Comparison of ENCODE assay signal across 16 cellular contexts in the genomic region with DNA sequence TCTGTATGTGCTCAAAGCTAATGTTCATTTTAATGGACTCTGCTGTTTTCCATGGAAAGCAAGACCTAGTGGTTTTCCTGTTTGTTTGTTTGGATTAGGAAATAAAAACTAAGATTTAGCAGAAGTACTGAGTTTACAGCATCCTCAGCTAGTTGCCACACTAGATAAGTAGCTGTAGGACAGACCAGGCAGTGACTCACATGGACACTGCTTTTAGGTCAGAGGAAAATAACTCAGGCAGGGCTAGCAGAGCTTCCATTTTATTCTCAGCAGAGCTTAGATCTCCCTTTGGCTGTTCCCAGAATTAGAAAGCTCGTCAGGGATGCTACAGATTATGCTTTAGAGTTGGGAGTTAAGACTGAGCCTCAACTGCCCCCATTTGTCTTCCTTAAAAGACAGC.
A peak's percentile ranks its signal among the peaks of the same experiment; 100 is the strongest.
DNase-seq lines count a peak whose midpoint lies in the region; ATAC-seq and TF ChIP-seq lines count a peak whose summit lies in the region.
"Had no signal": no experiment of that assay in that cellular context is flagged by ENCODE, and none has a peak within 500 bp of the region (broad histone marks: within the 10 kb centered on the region; RNA-seq: fewer than 3 reads in every experiment).

No MANE protein-coding gene starts in this region.

- H3K4me3 ChIP-seq in fibroblast of mammary gland (ENCODE audit: control insufficient read depth, low read depth, low read length) (no peak overlapping the region), mesenchymal stem cell (ENCODE audit: insufficient read depth in 1 of 2, low read depth in 1 of 2, low read length in 2 of 2) (no peak overlapping the region), uterus (no peak overlapping the region), BE2C (ENCODE audit: low read depth, low read length) (no peak overlapping the region), Karpas-422 (ENCODE audit: low read length) (no peak overlapping the region)
- H3K4me3 ChIP-seq: A549, HAP-1, K562 had no signal

- no peak overlapping the region for H4K91ac ChIP-seq in mesenchymal stem cell (ENCODE audit: low read length)

- DNase-seq in M059J (ENCODE audit: low read depth) (peak; percentile 53), fibroblast of mammary gland (ENCODE audit: low read depth) (peak; percentile 2), mesenchymal stem cell (peak; percentile 10), uterus (no peak), BE2C (no peak), Karpas-422 (no peak)
- no peak for DNase-seq in activated CD4-positive, alpha-beta T cell treated with anti-CD3 and anti-CD28 coated beads for 36 hours
- DNase-seq: CD4-positive, CD25-positive, alpha-beta regulatory T cell; DMS53; GOT3; HFFc6 had no signal

- H3K4me2 ChIP-seq in mesenchymal stem cell (ENCODE audit: low read length, poor library complexity, severe bottlenecking) (no peak overlapping the region), Karpas-422 (ENCODE audit: low read depth, low read length, poor library complexity, severe bottlenecking) (no peak overlapping the region)
- H3K4me2 ChIP-seq: A549 had no signal

- no peak overlapping the region for H3K4ac ChIP-seq in mesenchymal stem cell (ENCODE audit: low read depth in 1 of 2, low read length in 2 of 2)

- no peaks in the 10 kb centered on the region for H3K36me3 ChIP-seq in mesenchymal stem cell (ENCODE audit: control insufficient read depth in 1 of 2, insufficient read depth in 2 of 2, low read depth in 1 of 2, low read length in 2 of 2)
- no peaks in the 10 kb centered on the region for H3K36me3 ChIP-seq in uterus
- no peaks in the 10 kb centered on the region for H3K36me3 ChIP-seq in BE2C
- H3K36me3 ChIP-seq in Karpas-422 (ENCODE audit: insufficient read depth, low read length) = no peaks in the 10 kb centered on the region
- H3K36me3 ChIP-seq: HAP-1 had no signal

- H3K27ac ChIP-seq in mesenchymal stem cell (ENCODE audit: low read length, poor library complexity, severe bottlenecking) (no peak overlapping the region), uterus (peak overlapping the region; percentile 6 to 59), Karpas-422 (ENCODE audit: low read length) (no peak overlapping the region)
- H3K27ac ChIP-seq: A549, HL-60 had no signal

- H2AK5ac ChIP-seq in mesenchymal stem cell (ENCODE audit: low read length, severe bottlenecking) = no peak overlapping the region

- CTCF ChIA-PET in activated CD4-positive, alpha-beta T cell treated with anti-CD3 and anti-CD28 coated beads for 36 hours (lab: Charles Lee) = no interaction called here

- no peak overlapping the region for H3K4me3 Mint-ChIP-seq in activated CD4-positive, alpha-beta T cell treated with anti-CD3 and anti-CD28 coated beads for 36 hours
- H3K4me3 Mint-ChIP-seq: CD4-positive, CD25-positive, alpha-beta regulatory T cell; HFFc6 had no signal

- H3K9ac ChIP-seq in mesenchymal stem cell (ENCODE audit: low read length) = peak overlapping the region; percentile 55
- H3K9ac ChIP-seq in Karpas-422 (ENCODE audit: low read length) = no peak overlapping the region

- no peak overlapping the region for H3K23ac ChIP-seq in mesenchymal stem cell (ENCODE audit: low read length in 2 of 2)

- H3K36me3 Mint-ChIP-seq in activated CD4-positive, alpha-beta T cell treated with anti-CD3 and anti-CD28 coated beads for 36 hours (ENCODE audit: low read depth) = no peaks in the 10 kb centered on the region
- H3K36me3 Mint-ChIP-seq: CD4-positive, CD25-positive, alpha-beta regulatory T cell had no signal

- TF ChIP-seq CTCF in fibroblast of mammary gland (conservative IDR thresholded peaks at IDR 0.05; ENCODE audit: control insufficient read depth, insufficient read depth, low read depth, low read length) (no peak), uterus (IDR thresholded peaks at IDR 0.05) (no peak), BE2C (IDR thresholded peaks at IDR 0.05; ENCODE audit: low read depth, low read length) (no peak)

- H3K9me3 Mint-ChIP-seq in activated CD4-positive, alpha-beta T cell treated with anti-CD3 and anti-CD28 coated beads for 36 hours (ENCODE audit: low read depth) = peaks cover 3% of the 10 kb centered on the region
- H3K9me3 Mint-ChIP-seq: HFFc6 had no signal

- no peak overlapping the region for H2AFZ ChIP-seq in mesenchymal stem cell (ENCODE audit: low read depth, low read length)
- H2AFZ ChIP-seq in Karpas-422 (ENCODE audit: low read length) = no peak overlapping the region

- H3K9me3 ChIP-seq in mesenchymal stem cell (ENCODE audit: control insufficient read depth, low read length) (no peaks in the 10 kb centered on the region), uterus (no peaks in the 10 kb centered on the region), BE2C (no peaks in the 10 kb centered on the region), Karpas-422 (ENCODE audit: low read length) (no peaks in the 10 kb centered on the region)
- H3K9me3 ChIP-seq: A549, HAP-1 had no signal

- H2BK5ac ChIP-seq in mesenchymal stem cell (ENCODE audit: low read depth, low read length, poor library complexity, severe bottlenecking) = no peak overlapping the region

- H3K27ac Mint-ChIP-seq in activated CD4-positive, alpha-beta T cell treated with anti-CD3 and anti-CD28 coated beads for 36 hours = no peak overlapping the region
- H3K27ac Mint-ChIP-seq: CD4-positive, CD25-positive, alpha-beta regulatory T cell; HFFc6 had no signal

- H3K4me1 Mint-ChIP-seq in activated CD4-positive, alpha-beta T cell treated with anti-CD3 and anti-CD28 coated beads for 36 hours = no peaks in the 10 kb centered on the region
- H3K4me1 Mint-ChIP-seq: CD4-positive, CD25-positive, alpha-beta regulatory T cell had no signal

- H2BK120ac ChIP-seq in mesenchymal stem cell (ENCODE audit: low read depth, low read length) = no peak overlapping the region

- no peak overlapping the region for H3K18ac ChIP-seq in mesenchymal stem cell (ENCODE audit: low read depth in 1 of 2, low read length in 2 of 2)

- H3K4me1 ChIP-seq in mesenchymal stem cell (ENCODE audit: control insufficient read depth, insufficient read depth, low read depth, low read length) (no peaks in the 10 kb centered on the region), uterus (no peaks in the 10 kb centered on the region), BE2C (no peaks in the 10 kb centered on the region), Karpas-422 (ENCODE audit: low read length) (no peaks in the 10 kb centered on the region)
- H3K4me1 ChIP-seq: A549, HAP-1 had no signal

- no peak overlapping the region for H4K8ac ChIP-seq in mesenchymal stem cell (ENCODE audit: low read length)

- no peaks in the 10 kb centered on the region for H3K27me3 Mint-ChIP-seq in activated CD4-positive, alpha-beta T cell treated with anti-CD3 and anti-CD28 coated beads for 36 hours

- TF ChIP-seq POLR2A in uterus (IDR thresholded peaks at IDR 0.05) = no peak

- H3K14ac ChIP-seq in mesenchymal stem cell (ENCODE audit: low read length in 2 of 2) = no peak overlapping the region

- ATAC-seq in activated CD4-positive, alpha-beta T cell treated with anti-CD3 and anti-CD28 coated beads for 36 hours = no peak
- no peak for ATAC-seq in GM18861 (IDR thresholded peaks at IDR 0.05; ENCODE audit: unreplicated experiment)
- ATAC-seq: A549, K562 had no signal

- no peaks in the 10 kb centered on the region for H3K79me2 ChIP-seq in Karpas-422 (ENCODE audit: low read length)

- no peak overlapping the region for H2BK12ac ChIP-seq in mesenchymal stem cell (ENCODE audit: low read length in 2 of 2)

- no peak overlapping the region for H2BK15ac ChIP-seq in mesenchymal stem cell (ENCODE audit: low read depth, poor library complexity, severe bottlenecking)

- no CpG with 5 or more reads among the region's 1 CpG for WGBS in mesenchymal stem cell

- H4K20me1 ChIP-seq in Karpas-422 (ENCODE audit: insufficient read depth, low read depth, low read length) = no peaks in the 10 kb centered on the region

- H3K79me1 ChIP-seq in mesenchymal stem cell (replicated peaks; ENCODE audit: low read length, poor library complexity, severe bottlenecking) = no peaks in the 10 kb centered on the region

- POLR2A ChIA-PET in activated CD4-positive, alpha-beta T cell treated with anti-CD3 and anti-CD28 coated beads for 36 hours (lab: Charles Lee) = no interaction called here

- H3K9me2 ChIP-seq in Karpas-422 (replicated peaks; ENCODE audit: insufficient read depth, low read length) = no peaks in the 10 kb centered on the region

- intact Hi-C loops in uterus (cut with DNase I; ENCODE audit: low total_unique reads) = no loop called here
- intact Hi-C loops in activated CD4-positive, alpha-beta T cell treated with anti-CD3 and anti-CD28 coated beads for 36 hours (cut with DNase I, micrococcal nuclease) = no loop called here

- H3K27me3 ChIP-seq in mesenchymal stem cell (ENCODE audit: control insufficient read depth in 1 of 2, insufficient read depth in 1 of 2, low read length in 2 of 2) (peaks cover 0 to 4% of the 10 kb centered on the region in 2 experiments), uterus (no peaks in the 10 kb centered on the region), BE2C (peaks cover 3% of the 10 kb centered on the region; the same call in 1 of the 2 replicates), Karpas-422 (ENCODE audit: low read length) (no peaks in the 10 kb centered on the region)

Comparison
In these comparisons a context has a peak if more than half of its experiments do, and no peak if none do; other contexts are left out.
1. DNase-seq: peak in M059J (single experiment), fibroblast of mammary gland (single experiment) and mesenchymal stem cell (single experiment); none in uterus (0 of 2), BE2C (single experiment), Karpas-422 (single experiment) and activated CD4-positive, alpha-beta T cell treated with anti-CD3 and anti-CD28 coated beads for 36 hours (single experiment).
2. H3K27ac ChIP-seq: peak in uterus (2 of 2); none in mesenchymal stem cell (single experiment) and Karpas-422 (single experiment).